23 cellular contexts compared by ENCODE assay signal in the genomic region with DNA sequence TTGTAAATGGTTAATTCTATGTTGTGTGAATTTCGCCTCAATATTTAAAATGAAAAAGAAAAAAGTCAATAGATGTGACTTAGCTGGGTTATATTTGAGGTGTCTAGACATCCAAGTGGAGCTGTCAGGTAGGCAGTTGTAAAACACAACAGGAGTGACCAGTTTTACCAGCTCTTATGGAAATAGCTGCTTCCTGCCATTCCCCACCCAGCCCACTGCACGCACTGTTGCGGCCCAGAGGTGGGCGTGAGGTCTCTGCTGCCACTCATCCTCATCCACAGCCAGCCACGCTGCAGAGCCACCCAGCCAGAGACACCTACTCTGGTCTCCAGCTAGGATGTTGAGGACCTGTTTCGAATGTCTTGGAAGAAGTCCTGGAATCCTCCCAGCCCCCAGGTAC. TPM values are rescaled to one million over a fixed set of nuclear protein-coding genes. Genes with fewer than 3 reads are reported as not detected.
"Had no signal": no experiment of that assay in that cellular context is flagged by ENCODE, and none has a peak within 500 bp of the region (broad histone marks: within the 10 kb centered on the region; RNA-seq: fewer than 3 reads in every experiment).

No MANE protein-coding gene starts in this region.

- H3K36me3 ChIP-seq: left ventricle myocardium inferior, tibial nerve, vagina had no signal

- DNase-seq: activated CD4-positive, alpha-beta T cell treated with anti-CD3 and anti-CD28 coated beads, Interleukin-2, amount 10 ng/mL, durations not matched to agents 24 days and 14 days; activated CD4-positive, CD25-positive, alpha-beta regulatory T cell; activated CD8-positive, alpha-beta T cell treated with anti-CD3 and anti-CD28 coated beads for 36 hours; activated naive CD4-positive, alpha-beta T cell treated with anti-CD3 and anti-CD28 coated beads for 36 hours; activated T-cell treated with anti-CD3 and anti-CD28 coated beads, Interleukin-2, amount 50 U/mL, for 1 hour; caudate nucleus; effector memory CD8-positive, alpha-beta T cell; foreskin melanocyte; left ventricle myocardium inferior; mammary epithelial cell; midbrain; nucleus accumbens; retina; stimulated activated naive CD4-positive, alpha-beta T cell; substantia nigra had no signal

- H3K9me3 ChIP-seq: left ventricle myocardium inferior, tibial nerve, vagina had no signal

- H3K27ac ChIP-seq: epithelial cell of prostate, left ventricle myocardium inferior, tibial nerve, vagina had no signal

- H3K27ac Mint-ChIP-seq: activated CD4-positive, alpha-beta T cell treated with anti-CD3 and anti-CD28 coated beads, Interleukin-2, amount 10 ng/mL, durations not matched to agents 24 days and 14 days; activated CD8-positive, alpha-beta T cell treated with anti-CD3 and anti-CD28 coated beads for 36 hours; activated naive CD4-positive, alpha-beta T cell treated with anti-CD3 and anti-CD28 coated beads for 36 hours; activated T-helper 2 cell treated with anti-CD3 and anti-CD28 coated beads, Interferon-gamma antibody, Interleukin-2, Interleukin-4, amounts not matched to agents 10 μg/mL and 5 μg/mL and 100 μg/mL, durations not matched to agents 14 hours and 24 hours and 36 hours; effector memory CD8-positive, alpha-beta T cell; nephron had no signal

- H3K9me3 Mint-ChIP-seq: activated CD4-positive, alpha-beta T cell treated with anti-CD3 and anti-CD28 coated beads, Interleukin-2, amount 10 ng/mL, durations not matched to agents 24 days and 14 days; activated CD8-positive, alpha-beta T cell treated with anti-CD3 and anti-CD28 coated beads for 36 hours; activated naive CD4-positive, alpha-beta T cell treated with anti-CD3 and anti-CD28 coated beads for 36 hours; activated T-helper 2 cell treated with anti-CD3 and anti-CD28 coated beads, Interferon-gamma antibody, Interleukin-2, Interleukin-4, amounts not matched to agents 10 μg/mL and 5 μg/mL and 100 μg/mL, durations not matched to agents 14 hours and 24 hours and 36 hours; effector memory CD8-positive, alpha-beta T cell; nephron had no signal

- H3K4me3 Mint-ChIP-seq: activated CD4-positive, alpha-beta T cell treated with anti-CD3 and anti-CD28 coated beads, Interleukin-2, amount 10 ng/mL, durations not matched to agents 24 days and 14 days; activated CD8-positive, alpha-beta T cell treated with anti-CD3 and anti-CD28 coated beads for 36 hours; activated naive CD4-positive, alpha-beta T cell treated with anti-CD3 and anti-CD28 coated beads for 36 hours; brain; effector memory CD8-positive, alpha-beta T cell; nephron had no signal

- H3K27me3 ChIP-seq: tibial nerve, vagina had no signal

- H3K4me1 ChIP-seq: left ventricle myocardium inferior, vagina had no signal

- H3K27me3 Mint-ChIP-seq: activated CD8-positive, alpha-beta T cell treated with anti-CD3 and anti-CD28 coated beads for 36 hours had no signal

- H3K4me3 ChIP-seq: left ventricle myocardium inferior, tibial nerve, vagina had no signal

- ATAC-seq: activated CD8-positive, alpha-beta T cell treated with anti-CD3 and anti-CD28 coated beads for 36 hours; effector memory CD8-positive, alpha-beta T cell had no signal

- H3K36me3 Mint-ChIP-seq: brain had no signal

RNA-seq across cellular contexts. Expression of a gene that starts 3.4 kb away (rescaled TPM):
- total RNA-seq: activated CD4-positive, alpha-beta T cell treated with anti-CD3 and anti-CD28 coated beads, Interleukin-2, amount 10 ng/mL, durations not matched to agents 24 days and 14 days; activated naive CD4-positive, alpha-beta T cell treated with anti-CD3 and anti-CD28 coated beads for 36 hours; activated T-helper 2 cell treated with anti-CD3 and anti-CD28 coated beads, Interferon-gamma antibody, Interleukin-2, Interleukin-4, amounts not matched to agents 10 μg/mL and 5 μg/mL and 100 μg/mL, durations not matched to agents 14 hours and 24 hours and 36 hours; kidney epithelial cell had no signal
- polyA plus RNA-seq: fibroblast of lung had no signal
